Comparison of ENCODE assay signal across 25 cellular contexts in genomic region chr16:84631153-84631466, GRCh38. TPM values are rescaled to one million over a fixed set of nuclear protein-coding genes. Genes with fewer than 3 reads are reported as not detected.
DNase-seq lines count a peak whose midpoint lies in the region; ATAC-seq and TF ChIP-seq lines count a peak whose summit lies in the region.
"Had no signal": no experiment of that assay in that cellular context is flagged by ENCODE, and none has a peak within 500 bp of the region (broad histone marks: within the 10 kb centered on the region; RNA-seq: fewer than 3 reads in every experiment).

No MANE protein-coding gene starts in this region.

- peaks cover 59% of the 10 kb centered on the region for H3K27me3 Mint-ChIP-seq in activated CD8-positive, alpha-beta memory T cell treated with anti-CD3 and anti-CD28 coated beads, Interleukin-2, amount 10 ng/mL, durations not matched to agents 7 days and 5 days
- H3K27me3 Mint-ChIP-seq in activated naive CD8-positive, alpha-beta T cell treated with anti-CD3 and anti-CD28 coated beads for 36 hours = peaks cover 4% of the 10 kb centered on the region

- peak; percentile 45 for ATAC-seq in activated CD8-positive, alpha-beta memory T cell treated with anti-CD3 and anti-CD28 coated beads, Interleukin-2, amount 10 ng/mL, durations not matched to agents 7 days and 5 days
- ATAC-seq in stimulated activated effector memory CD8-positive, alpha-beta T cell treated with anti-CD3 and anti-CD28 coated beads, Interleukin-12 subunit alpha, Interleukin-12 subunit beta, amount 100 ng/mL, for 72 hours = no peak
- ATAC-seq: activated T-cell treated with anti-CD3 and anti-CD28 coated beads, Interleukin-2, amount 50 U/mL, for 4 hours; K562; lower lobe of right lung; pancreas had no signal

- no peak overlapping the region for H2AFZ ChIP-seq in KMS-11 (ENCODE audit: low read depth)

- no peak for DNase-seq in activated CD8-positive, alpha-beta memory T cell treated with anti-CD3 and anti-CD28 coated beads, Interleukin-2, amount 10 ng/mL, durations not matched to agents 7 days and 5 days
- no peak for DNase-seq in activated CD8-positive, alpha-beta memory T cell treated with anti-CD3 and anti-CD28 coated beads for 24 hours
- DNase-seq in activated naive CD8-positive, alpha-beta T cell treated with anti-CD3 and anti-CD28 coated beads for 36 hours = no peak
- DNase-seq in stimulated activated effector memory CD8-positive, alpha-beta T cell treated with anti-CD3 and anti-CD28 coated beads, Interleukin-12 subunit alpha, Interleukin-12 subunit beta, amount 100 ng/mL, for 72 hours (ENCODE audit: low spot score in 2 of 2) = no peak
- DNase-seq in cortex of kidney (lab: John Stamatoyannopoulos, UW) (no peak), erythroblast (lab: John Stamatoyannopoulos, UW) (no peak), HUDEP-2 (lab: John Stamatoyannopoulos, UW; ENCODE audit: unreplicated experiment in 76 of 76) (no peak)
- DNase-seq: activated T-cell treated with anti-CD3 and anti-CD28 coated beads, Interleukin-2, amount 50 U/mL, for 4 hours; Calu3; cerebellar nuclear complex; DMS79 treated with DMSO at 0.1 percent for 48 hours; GF-D8; head of caudate nucleus; lower lobe of right lung; NCI-H1105 treated with DMSO at 0.1 percent for 48 hours; NCI-H1930; NCI-H524; pancreas; Right ventricle myocardium superior; stimulated activated CD4-positive, alpha-beta T cell treated with anti-CD3 and anti-CD28 coated beads, Interleukin-1b, Interleukin-23, amount 100 ng/mL, for 48 hours; stimulated activated CD8-positive, alpha-beta memory T cell treated with anti-CD3 and anti-CD28 coated beads, Interleukin-4, amount 100 ng/mL, for 48 hours; trophoblast cell had no signal

- TF ChIP-seq CTCF in KMS-11 (conservative IDR thresholded peaks at IDR 0.05; ENCODE audit: low read depth, low read length) = no peak

- peak overlapping the region; percentile 30; the same call in 1 of the 2 replicates for H3K4me2 ChIP-seq in KMS-11
- H3K4me2 ChIP-seq: smooth muscle cell had no signal

- no peak overlapping the region for H3K4me3 Mint-ChIP-seq in activated CD8-positive, alpha-beta memory T cell treated with anti-CD3 and anti-CD28 coated beads, Interleukin-2, amount 10 ng/mL, durations not matched to agents 7 days and 5 days
- no peak overlapping the region for H3K4me3 Mint-ChIP-seq in activated naive CD8-positive, alpha-beta T cell treated with anti-CD3 and anti-CD28 coated beads for 36 hours
- H3K4me3 Mint-ChIP-seq in stimulated activated effector memory CD8-positive, alpha-beta T cell treated with anti-CD3 and anti-CD28 coated beads, Interleukin-12 subunit alpha, Interleukin-12 subunit beta, amount 100 ng/mL, for 72 hours = no peak overlapping the region

- H3K9me3 Mint-ChIP-seq in activated CD8-positive, alpha-beta memory T cell treated with anti-CD3 and anti-CD28 coated beads, Interleukin-2, amount 10 ng/mL, durations not matched to agents 7 days and 5 days (ENCODE audit: low read depth) = no peaks in the 10 kb centered on the region
- no peaks in the 10 kb centered on the region for H3K9me3 Mint-ChIP-seq in activated naive CD8-positive, alpha-beta T cell treated with anti-CD3 and anti-CD28 coated beads for 36 hours
- H3K9me3 Mint-ChIP-seq in stimulated activated effector memory CD8-positive, alpha-beta T cell treated with anti-CD3 and anti-CD28 coated beads, Interleukin-12 subunit alpha, Interleukin-12 subunit beta, amount 100 ng/mL, for 72 hours = no peaks in the 10 kb centered on the region
- H3K9me3 Mint-ChIP-seq: activated T-cell treated with anti-CD3 and anti-CD28 coated beads, Interleukin-2, amount 50 U/mL, for 4 hours had no signal

- CTCF ChIA-PET in activated CD8-positive, alpha-beta memory T cell treated with anti-CD3 and anti-CD28 coated beads, Interleukin-2, amount 10 ng/mL, durations not matched to agents 7 days and 5 days (lab: Charles Lee) = interaction anchor here (0.8 to 1.7 kb wide), 2 partner anchors 92 to 95 kb away, joined by 3 to 5 read pairs; no protein-coding TSS in a partner anchor

- H3K27me3 ChIP-seq in KMS-11 (ENCODE audit: insufficient read depth, low read depth) = peaks cover 5% of the 10 kb centered on the region; the same call in 1 of the 2 replicates
- H3K27me3 ChIP-seq: pancreas had no signal

- H3K36me3 ChIP-seq in KMS-11 (ENCODE audit: insufficient read depth) = no peaks in the 10 kb centered on the region
- H3K36me3 ChIP-seq: lower lobe of right lung, pancreas had no signal

- H3K27ac Mint-ChIP-seq in activated CD8-positive, alpha-beta memory T cell treated with anti-CD3 and anti-CD28 coated beads, Interleukin-2, amount 10 ng/mL, durations not matched to agents 7 days and 5 days = no peak overlapping the region
- H3K27ac Mint-ChIP-seq in activated naive CD8-positive, alpha-beta T cell treated with anti-CD3 and anti-CD28 coated beads for 36 hours = peak overlapping the region; percentile 54
- H3K27ac Mint-ChIP-seq in stimulated activated effector memory CD8-positive, alpha-beta T cell treated with anti-CD3 and anti-CD28 coated beads, Interleukin-12 subunit alpha, Interleukin-12 subunit beta, amount 100 ng/mL, for 72 hours = peak overlapping the region; percentile 65

- TF ChIP-seq POLR2A in erythroblast (IDR thresholded peaks at IDR 0.05; ENCODE audit: low read length) = no peak

- H3K36me3 Mint-ChIP-seq in activated CD8-positive, alpha-beta memory T cell treated with anti-CD3 and anti-CD28 coated beads, Interleukin-2, amount 10 ng/mL, durations not matched to agents 7 days and 5 days = no peaks in the 10 kb centered on the region
- no peaks in the 10 kb centered on the region for H3K36me3 Mint-ChIP-seq in activated naive CD8-positive, alpha-beta T cell treated with anti-CD3 and anti-CD28 coated beads for 36 hours
- peaks cover 7% of the 10 kb centered on the region for H3K36me3 Mint-ChIP-seq in stimulated activated effector memory CD8-positive, alpha-beta T cell treated with anti-CD3 and anti-CD28 coated beads, Interleukin-12 subunit alpha, Interleukin-12 subunit beta, amount 100 ng/mL, for 72 hours

- H3K9ac ChIP-seq in KMS-11 = no peak overlapping the region

- H3K4me1 ChIP-seq in KMS-11 (ENCODE audit: low read depth, poor library complexity, severe bottlenecking) = peaks cover 29% of the 10 kb centered on the region

- H3K4me3 ChIP-seq in KMS-11 (IDR thresholded peaks at IDR 0.05; ENCODE audit: insufficient read depth, low read depth, low read length) = no peak overlapping the region
- H3K4me3 ChIP-seq: K562, lower lobe of right lung, pancreas, smooth muscle cell had no signal

- peaks cover 22% of the 10 kb centered on the region for H3K4me1 Mint-ChIP-seq in activated CD8-positive, alpha-beta memory T cell treated with anti-CD3 and anti-CD28 coated beads, Interleukin-2, amount 10 ng/mL, durations not matched to agents 7 days and 5 days
- H3K4me1 Mint-ChIP-seq in activated naive CD8-positive, alpha-beta T cell treated with anti-CD3 and anti-CD28 coated beads for 36 hours = peaks cover 25% of the 10 kb centered on the region
- peaks cover 14% of the 10 kb centered on the region for H3K4me1 Mint-ChIP-seq in stimulated activated effector memory CD8-positive, alpha-beta T cell treated with anti-CD3 and anti-CD28 coated beads, Interleukin-12 subunit alpha, Interleukin-12 subunit beta, amount 100 ng/mL, for 72 hours

- no peak overlapping the region for H3K27ac ChIP-seq in KMS-11
- H3K27ac ChIP-seq: lower lobe of right lung, pancreas had no signal

- H3K79me2 ChIP-seq in KMS-11 (ENCODE audit: insufficient read depth, low read depth) = no peaks in the 10 kb centered on the region

- H4K20me1 ChIP-seq in KMS-11 (ENCODE audit: insufficient read depth) = no peaks in the 10 kb centered on the region

RNA-seq across cellular contexts. Expression of gene COTL1, which starts 13.2 kb away (rescaled TPM):
- 1,000 to 10,000 TPM; 1,052 to 1,190 TPM for total RNA-seq in activated CD8-positive, alpha-beta memory T cell treated with anti-CD3 and anti-CD28 coated beads, Interleukin-2, amount 10 ng/mL, durations not matched to agents 7 days and 5 days
- total RNA-seq in activated naive CD8-positive, alpha-beta T cell treated with anti-CD3 and anti-CD28 coated beads for 36 hours = 100 to 1,000 TPM; 588 to 605 TPM

RNA-seq across cellular contexts. Expression of gene KLHL36, which starts 17.2 kb away (rescaled TPM):
- total RNA-seq in activated CD8-positive, alpha-beta memory T cell treated with anti-CD3 and anti-CD28 coated beads, Interleukin-2, amount 10 ng/mL, durations not matched to agents 7 days and 5 days = 10 to 100 TPM; 38.5 to 44.9 TPM
- total RNA-seq in activated naive CD8-positive, alpha-beta T cell treated with anti-CD3 and anti-CD28 coated beads for 36 hours = 10 to 100 TPM; 32.6 to 34.8 TPM
